1 cellular context compared by ENCODE assay signal in genomic region chr9:109134167-109134578, GRCh38.
A peak's percentile ranks its signal among the peaks of the same experiment; 100 is the strongest.
TF ChIP-seq lines count a peak whose summit lies in the region.

No MANE protein-coding gene starts in this region.

TF ChIP-seq in K562, 482 proteins besides CTCF, POLR2A, EP300 and RAD21 (continued from another document and continues in another):
- peak in 1 of 2 experiments; percentile 59 for TF ChIP-seq AFF1 (IDR thresholded peaks at IDR 0.05; ENCODE audit: low read depth in 1 of 2, partially characterized antibody in 2 of 2)
- TF ChIP-seq CCNT2 (IDR thresholded peaks at IDR 0.05; ENCODE audit: borderline replicate concordance, extremely low read depth, insufficient read length, low read depth, low read length): peak; percentile 86
- TF ChIP-seq HNRNPK (IDR thresholded peaks at IDR 0.05; ENCODE audit: low read depth, low read length, poor library complexity, severe bottlenecking): no peak
- TF ChIP-seq STAT5B (CRISPR knock-in tag; IDR thresholded peaks at IDR 0.05): no peak
- TF ChIP-seq NFRKB (IDR thresholded peaks at IDR 0.05; ENCODE audit: low read depth): 0 out of 2 replicates have a peak, but pooled peaks have one; percentile 25
- no peak for TF ChIP-seq GTF2E2 (tag; IDR thresholded peaks at IDR 0.05)
- no peak for TF ChIP-seq ATF6 (CRISPR knock-in tag; IDR thresholded peaks at IDR 0.05)
- 0 out of 2 replicates have a peak, but pooled peaks have one; percentile 21 for TF ChIP-seq ZNF766 (CRISPR knock-in tag; conservative IDR thresholded peaks at IDR 0.05)
- TF ChIP-seq COPS2 (conservative IDR thresholded peaks at IDR 0.05): no peak
- peak; percentile 85 to 87 for TF ChIP-seq KDM1A (IDR thresholded peaks at IDR 0.05)
- TF ChIP-seq ZNF436 (CRISPR knock-in tag; IDR thresholded peaks at IDR 0.05): no peak
- TF ChIP-seq HMGN3 (IDR thresholded peaks at IDR 0.05; ENCODE audit: borderline replicate concordance, extremely low read depth, insufficient read length, low read depth, low read length): peak; percentile 56
- TF ChIP-seq MBD2 (IDR thresholded peaks at IDR 0.05; ENCODE audit: borderline replicate concordance, low read depth): peak; percentile 42; the same call in 1 of the 2 replicates
- no peak for TF ChIP-seq IRF2 (CRISPR knock-in tag; IDR thresholded peaks at IDR 0.05)
- TF ChIP-seq MAX (CRISPR knock-in tag; IDR thresholded peaks at IDR 0.05): no peak
- TF ChIP-seq LARP7 (IDR thresholded peaks at IDR 0.05): no peak
- TF ChIP-seq BCL6 (CRISPR knock-in tag; IDR thresholded peaks at IDR 0.05): no peak
- TF ChIP-seq PTRF (tag; IDR thresholded peaks at IDR 0.05): no peak
- peak; percentile 92 for TF ChIP-seq LEF1 (IDR thresholded peaks at IDR 0.05)
- no peak for TF ChIP-seq TGIF2 (CRISPR knock-in tag; IDR thresholded peaks at IDR 0.05)
- no peak for TF ChIP-seq NCOA4 (IDR thresholded peaks at IDR 0.05; ENCODE audit: partially characterized antibody)
- TF ChIP-seq UBTF (IDR thresholded peaks at IDR 0.05; ENCODE audit: borderline replicate concordance in 1 of 2, low read depth in 2 of 2, low read length in 2 of 2): no peak
- TF ChIP-seq ZNF253 (CRISPR knock-in tag; conservative IDR thresholded peaks at IDR 0.05): no peak
- TF ChIP-seq TOE1 (IDR thresholded peaks at IDR 0.05; ENCODE audit: borderline replicate concordance): 0 out of 2 replicates have a peak, but pooled peaks have one; percentile 31
- no peak for TF ChIP-seq TOE1 (CRISPR knock-in tag; IDR thresholded peaks at IDR 0.05; ENCODE audit: borderline replicate concordance, low read depth)
- peak; percentile 99 for TF ChIP-seq FOSL1 (tag; conservative IDR thresholded peaks at IDR 0.05)
- no peak for TF ChIP-seq PURB (CRISPR knock-in tag; IDR thresholded peaks at IDR 0.05; ENCODE audit: low read depth)
- no peak for TF ChIP-seq NFYB (IDR thresholded peaks at IDR 0.05; ENCODE audit: extremely low read depth, insufficient read length)
- TF ChIP-seq PBX2 (CRISPR knock-in tag; IDR thresholded peaks at IDR 0.05; ENCODE audit: low read depth): no peak
- TF ChIP-seq PBX2 (tag; conservative IDR thresholded peaks at IDR 0.05; ENCODE audit: low read depth): peak; percentile 72
- no peak for TF ChIP-seq HOMEZ (CRISPR knock-in tag; IDR thresholded peaks at IDR 0.05)
- no peak for TF ChIP-seq GTF2A2 (tag; IDR thresholded peaks at IDR 0.05)
- TF ChIP-seq NEUROD1 (IDR thresholded peaks at IDR 0.05; ENCODE audit: borderline replicate concordance, low read depth, low read length, partially characterized antibody): peak; percentile 67
- no peak; the same call in 1 of the 2 replicates for TF ChIP-seq KHSRP (IDR thresholded peaks at IDR 0.05)
- no peak for TF ChIP-seq SMARCB1 (IDR thresholded peaks at IDR 0.05; ENCODE audit: insufficient read length, low read depth)
- peak; percentile 82; the same call in 1 of the 2 replicates for TF ChIP-seq POLR2AphosphoS5 (IDR thresholded peaks at IDR 0.05; ENCODE audit: control insufficient read depth, insufficient read depth, low read depth, low read length)
- no peak for TF ChIP-seq ZNF12 (CRISPR knock-in tag; IDR thresholded peaks at IDR 0.05)
- TF ChIP-seq YBX1 (IDR thresholded peaks at IDR 0.05): no peak
- no peak for TF ChIP-seq NUFIP1 (IDR thresholded peaks at IDR 0.05; ENCODE audit: partially characterized antibody)
- no peak for TF ChIP-seq PHF20 (IDR thresholded peaks at IDR 0.05; ENCODE audit: partially characterized antibody)
- no peak for TF ChIP-seq STAG1 (CRISPR knock-in tag; IDR thresholded peaks at IDR 0.05; ENCODE audit: borderline replicate concordance)
- TF ChIP-seq ZNF583 (CRISPR knock-in tag; IDR thresholded peaks at IDR 0.05): no peak
- no peak for TF ChIP-seq PCBP1 (IDR thresholded peaks at IDR 0.05; ENCODE audit: low read depth, low read length, poor library complexity, severe bottlenecking)
- no peak for TF ChIP-seq ESRRB (CRISPR knock-in tag; IDR thresholded peaks at IDR 0.05; ENCODE audit: borderline replicate concordance)
- TF ChIP-seq MAFK (IDR thresholded peaks at IDR 0.05; ENCODE audit: low read length): peak; percentile 64; the same call in 1 of the 2 replicates
- TF ChIP-seq BMI1 (IDR thresholded peaks at IDR 0.05; ENCODE audit: low read length): no peak
- TF ChIP-seq MLLT1 (IDR thresholded peaks at IDR 0.05): peak in 1 of 2 experiments; percentile 28; a peak in 1 of 4 replicates
- peak; percentile 89 for TF ChIP-seq MTA2 (IDR thresholded peaks at IDR 0.05; ENCODE audit: low read depth)
- TF ChIP-seq ATF1 (CRISPR knock-in tag; IDR thresholded peaks at IDR 0.05): no peak
- TF ChIP-seq ATF1 (tag; IDR thresholded peaks at IDR 0.05): 0 out of 2 replicates have a peak, but pooled peaks have one; percentile 15
- TF ChIP-seq CSDE1 (IDR thresholded peaks at IDR 0.05): no peak
- TF ChIP-seq EP400 (IDR thresholded peaks at IDR 0.05): peak; percentile 43; the same call in 1 of the 2 replicates
- peak; percentile 52; the same call in 1 of the 2 replicates for TF ChIP-seq PKNOX1 (IDR thresholded peaks at IDR 0.05)
- TF ChIP-seq ZBTB2 (IDR thresholded peaks at IDR 0.05): peak; percentile 53; the same call in 1 of the 2 replicates
- no peak for TF ChIP-seq MCM5 (IDR thresholded peaks at IDR 0.05; ENCODE audit: low read depth)
- peak; percentile 76 for TF ChIP-seq ATF7 (IDR thresholded peaks at IDR 0.05)
